8 cellular contexts compared by ENCODE assay signal in genomic region chr10:30671011-30671616, GRCh38. TPM values are rescaled to one million over a fixed set of nuclear protein-coding genes. Genes with fewer than 3 reads are reported as not detected.
A peak's percentile ranks its signal among the peaks of the same experiment; 100 is the strongest.
DNase-seq lines count a peak whose midpoint lies in the region; ATAC-seq and TF ChIP-seq lines count a peak whose summit lies in the region.

No MANE protein-coding gene starts in this region.

- H3K9me3 ChIP-seq in gastroesophageal sphincter (no peaks in the 10 kb centered on the region), parathyroid adenoma (ENCODE audit: control insufficient read depth, low read length) (no peaks in the 10 kb centered on the region)

- H3K27me3 Mint-ChIP-seq in activated T-cell treated with anti-CD3 and anti-CD28 coated beads, Interleukin-2, amount 50 U/mL, for 24 hours, result peaks cover 18% of the 10 kb centered on the region

- H3K4me1 Mint-ChIP-seq in activated T-cell treated with anti-CD3 and anti-CD28 coated beads, Interleukin-2, amount 50 U/mL, for 24 hours (ENCODE audit: low read depth), result peaks cover 30% of the 10 kb centered on the region

- peaks cover 0 to 4% (median 0%) of the 10 kb centered on the region in 3 donors for H3K4me1 ChIP-seq in gastroesophageal sphincter
- no peaks in the 10 kb centered on the region for H3K4me1 ChIP-seq in parathyroid adenoma

- peak; percentile 72 to 81 (median 75) for TF ChIP-seq CTCF in gastroesophageal sphincter (IDR thresholded peaks at IDR 0.05)
- TF ChIP-seq CTCF in parathyroid adenoma (IDR thresholded peaks at IDR 0.05), result peak; percentile 67

- H3K27me3 ChIP-seq in gastroesophageal sphincter (no peaks in the 10 kb centered on the region), parathyroid adenoma (ENCODE audit: control insufficient read depth, insufficient read depth, low read length) (no peaks in the 10 kb centered on the region)

- WGBS in gastroesophageal sphincter (ENCODE audit: low coverage in 1 of 2), 2 donors, result 32 to 35% methylated on average over 9 to 11 of the region's 11 CpGs

- no peak for TF ChIP-seq EP300 in gastroesophageal sphincter (IDR thresholded peaks at IDR 0.05)

- no peak overlapping the region for H3K9ac ChIP-seq in parathyroid adenoma

- no peaks in the 10 kb centered on the region for H3K36me3 Mint-ChIP-seq in activated T-cell treated with anti-CD3 and anti-CD28 coated beads, Interleukin-2, amount 50 U/mL, for 24 hours (ENCODE audit: low read depth)

- DNase-seq in NCI-H524 (lab: John Stamatoyannopoulos, UW) (peak; percentile 23 to 44), NCI-H524 treated with DMSO at 0.1 percent for 48 hours (lab: John Stamatoyannopoulos, UW) (no peak), HCEC 1CT (peak; percentile 63), NCI-H446 (lab: John Stamatoyannopoulos, UW) (peak; percentile 54 to 82), GF-D8 (lab: John Stamatoyannopoulos, UW) (no peak)
- DNase-seq in activated T-cell treated with anti-CD3 and anti-CD28 coated beads, Interleukin-2, amount 50 U/mL, for 24 hours, result no peak

- no peak for TF ChIP-seq POLR2A in gastroesophageal sphincter (IDR thresholded peaks at IDR 0.05)

- no peaks in the 10 kb centered on the region for H3K9me3 Mint-ChIP-seq in activated T-cell treated with anti-CD3 and anti-CD28 coated beads, Interleukin-2, amount 50 U/mL, for 24 hours

- H3K79me2 ChIP-seq in parathyroid adenoma, result no peaks in the 10 kb centered on the region

- H2AFZ ChIP-seq in parathyroid adenoma, result peak overlapping the region; percentile 57

- H3K27ac Mint-ChIP-seq in activated T-cell treated with anti-CD3 and anti-CD28 coated beads, Interleukin-2, amount 50 U/mL, for 24 hours, result peak overlapping the region; percentile 26

- H3K36me3 ChIP-seq in gastroesophageal sphincter (no peaks in the 10 kb centered on the region), parathyroid adenoma (ENCODE audit: control insufficient read depth, insufficient read depth, low read length) (no peaks in the 10 kb centered on the region)

- H3K4me2 ChIP-seq in parathyroid adenoma (ENCODE audit: low read length), result peak overlapping the region; percentile 71

- no peak overlapping the region for H3K27ac ChIP-seq in gastroesophageal sphincter
- H3K27ac ChIP-seq in parathyroid adenoma, result no peak overlapping the region

- H3K4me3 ChIP-seq in gastroesophageal sphincter, result peak overlapping the region in 1 of 2 donors; percentile 27
- H3K4me3 ChIP-seq in parathyroid adenoma (ENCODE audit: low read depth, low read length), result peak overlapping the region; percentile 41

- ATAC-seq in gastroesophageal sphincter, result peak; percentile 64

- H3K4me3 Mint-ChIP-seq in activated T-cell treated with anti-CD3 and anti-CD28 coated beads, Interleukin-2, amount 50 U/mL, for 24 hours, result peak overlapping the region; percentile 50

RNA-seq across cellular contexts. Expression of gene LYZL2, which starts 41.6 kb away (rescaled TPM):
- total RNA-seq in gastroesophageal sphincter, result not detected

Comparison
In these comparisons a context has a peak if more than half of its experiments do, and no peak if none do; other contexts are left out.
1. DNase-seq: peak in NCI-H524 (2 of 2), HCEC 1CT (single experiment) and NCI-H446 (2 of 2); none in NCI-H524 treated with DMSO at 0.1 percent for 48 hours (single experiment), activated T-cell treated with anti-CD3 and anti-CD28 coated beads, Interleukin-2, amount 50 U/mL, for 24 hours (single experiment) and GF-D8 (single experiment).